In genomic region chr1:206797534-206798383, GRCh38 we compare ENCODE assay signal across 11 cellular contexts. TPM values are rescaled to one million over a fixed set of nuclear protein-coding genes. Genes with fewer than 3 reads are reported as not detected.
DNase-seq lines count a peak whose midpoint lies in the region; ATAC-seq and TF ChIP-seq lines count a peak whose summit lies in the region.
"Had no signal": no experiment of that assay in that cellular context is flagged by ENCODE, and none has a peak within 500 bp of the region (broad histone marks: within the 10 kb centered on the region; RNA-seq: fewer than 3 reads in every experiment).

No MANE protein-coding gene starts in this region.

- peaks cover 7% of the 10 kb centered on the region for H3K4me1 ChIP-seq in mammary epithelial cell (ENCODE audit: insufficient read depth, low read length)

- no peak overlapping the region for H3K4me3 ChIP-seq in mammary epithelial cell (replicated peaks in 1 of 3; ENCODE audit: insufficient read depth in 1 of 3, low read depth in 2 of 3, low read length in 3 of 3)

- H2AFZ ChIP-seq in mammary epithelial cell (ENCODE audit: low read depth, low read length): no peak overlapping the region

- no peaks in the 10 kb centered on the region for H3K36me3 Mint-ChIP-seq in nephron (ENCODE audit: low read depth)
- H3K36me3 Mint-ChIP-seq: CD4-positive, alpha-beta memory T cell had no signal

- no peaks in the 10 kb centered on the region for H3K79me2 ChIP-seq in mammary epithelial cell (ENCODE audit: insufficient read depth, low read length)

- H3K9me3 Mint-ChIP-seq in nephron: no peaks in the 10 kb centered on the region
- H3K9me3 Mint-ChIP-seq: CD4-positive, alpha-beta memory T cell; dendritic cell treated with granulocyte-macrophage colony-stimulating factor and Interleukin-4, amounts not matched to agents 40 ng/mL and 50 ng/mL, for 4 days had no signal

- H3K27me3 Mint-ChIP-seq in nephron (ENCODE audit: low read depth): peaks cover 4% of the 10 kb centered on the region

- in situ Hi-C loops in mammary epithelial cell (cut with MboI; ENCODE audit: low sequenced_read_pairs in 2 of 2): no loop called here

- no peak overlapping the region for H3K27ac ChIP-seq in mammary epithelial cell (ENCODE audit: insufficient read depth, low read depth, low read length)

- no peaks in the 10 kb centered on the region for H3K36me3 ChIP-seq in mammary epithelial cell (ENCODE audit: insufficient read depth, low read length)

- ATAC-seq in HG03354 (IDR thresholded peaks at IDR 0.05; ENCODE audit: poor library complexity, severe bottlenecking, unreplicated experiment) (no peak), GM21367 (IDR thresholded peaks at IDR 0.05; ENCODE audit: unreplicated experiment) (no peak)

- no peaks in the 10 kb centered on the region for H3K9me3 ChIP-seq in mammary epithelial cell (replicated peaks; ENCODE audit: insufficient read depth, low read length)

- H3K9ac ChIP-seq in mammary epithelial cell (ENCODE audit: insufficient read depth, low read length): no peak overlapping the region

- WGBS in mammary epithelial cell (ENCODE audit: low coverage, missing lambda C conversion rate): 57% methylated on average over 8 of the region's 8 CpGs

- DNase-seq in NCI-H1092 treated with DMSO at 0.1 percent for 48 hours (lab: John Stamatoyannopoulos, UW) (peak; percentile 9), NCI-H1092 (lab: John Stamatoyannopoulos, UW) (no peak), mammary epithelial cell (no peak)
- DNase-seq in activated CD4-positive, alpha-beta T cell treated with anti-CD3 and anti-CD28 coated beads, Interleukin-2, amount 50 U/mL, for 4 hours: no peak
- DNase-seq: stimulated activated CD4-positive, alpha-beta T cell treated with anti-CD3 and anti-CD28 coated beads, Interleukin-4, amount 100 ng/mL, for 24 hours had no signal

- CTCF ChIA-PET in mammary epithelial cell (lab: Charles Lee; ENCODE audit: low non-redundant PET): no interaction called here

- intact Hi-C loops in mammary epithelial cell (cut with micrococcal nuclease): no loop called here

- H3K27ac Mint-ChIP-seq in nephron: no peak overlapping the region
- H3K27ac Mint-ChIP-seq: dendritic cell treated with granulocyte-macrophage colony-stimulating factor and Interleukin-4, amounts not matched to agents 40 ng/mL and 50 ng/mL, for 4 days had no signal

- no peaks in the 10 kb centered on the region for H3K4me1 Mint-ChIP-seq in nephron

- no peak overlapping the region for H3K4me3 Mint-ChIP-seq in nephron
- H3K4me3 Mint-ChIP-seq: dendritic cell treated with granulocyte-macrophage colony-stimulating factor and Interleukin-4, amounts not matched to agents 40 ng/mL and 50 ng/mL, for 4 days had no signal

- TF ChIP-seq CTCF in LNCAP (IDR thresholded peaks at IDR 0.05) (peak; percentile 57), mammary epithelial cell (conservative IDR thresholded peaks at IDR 0.05 in 1 of 2, IDR thresholded peaks at IDR 0.05 in 1 of 2; ENCODE audit: extremely low read depth in 1 of 2, insufficient read depth in 1 of 2, low read depth in 1 of 2, low read length in 2 of 2) (peak; percentile 41 to 54), nephron (IDR thresholded peaks at IDR 0.05; ENCODE audit: unreplicated experiment in 3 of 3) (peak in 2 of 3 experiments; percentile 28 to 30)

- BruUV-seq in mammary epithelial cell (replicated peaks; lab: Mats Ljungman, UMichigan): no TSS peak

- H3K27me3 ChIP-seq in mammary epithelial cell (ENCODE audit: insufficient read depth, low read length): no peaks in the 10 kb centered on the region

- no peak overlapping the region for H3K4me2 ChIP-seq in mammary epithelial cell (ENCODE audit: insufficient read depth, low read depth, low read length)

- dilution Hi-C loops in mammary epithelial cell (cut with HindIII; ENCODE audit: low sequenced_read_pairs): no loop called here

- H4K20me1 ChIP-seq in mammary epithelial cell (ENCODE audit: insufficient read depth, low read length): no peaks in the 10 kb centered on the region

RNA-seq across cellular contexts. Expression of gene IL10, which starts 25.5 kb away (rescaled TPM):
- not detected for total RNA-seq in mammary epithelial cell
- not detected for polyA plus RNA-seq in mammary epithelial cell
- polyA minus RNA-seq in mammary epithelial cell: not detected

RNA-seq across cellular contexts. Expression of gene IL19, which starts 27.2 kb away (rescaled TPM):
- total RNA-seq in mammary epithelial cell: not detected
- polyA plus RNA-seq in mammary epithelial cell: not detected
- not detected for polyA minus RNA-seq in mammary epithelial cell
- total RNA-seq: CD4-positive, alpha-beta memory T cell had no signal
- polyA plus RNA-seq: CD4-positive, alpha-beta memory T cell had no signal
